12 cellular contexts compared by ENCODE assay signal in genomic region chr13:98022210-98022609, GRCh38.
DNase-seq lines count a peak whose midpoint lies in the region; ATAC-seq, FAIRE-seq and TF ChIP-seq lines count a peak whose summit lies in the region.
"Had no signal": no experiment of that assay in that cellular context is flagged by ENCODE, and none has a peak within 500 bp of the region (broad histone marks: within the 10 kb centered on the region; RNA-seq: fewer than 3 reads in every experiment).

No MANE protein-coding gene starts in this region.

- FAIRE-seq in kidney (lab: Jason Lieb, UNC), result no peak

- CTCF ChIA-PET in A673 (lab: Charles Lee), result interaction anchor here (1.2 kb wide), 1 partner anchor 631 kb away, joined by 3 read pairs; no protein-coding TSS in a partner anchor

- BruUV-seq in A673 (replicated peaks; lab: Mats Ljungman, UMichigan), result TSS peak; percentile 47

- H3K27ac ChIP-seq in A673 (ENCODE audit: low read depth, low read length, poor library complexity, severe bottlenecking), result peak overlapping the region; percentile 60
- H3K27ac ChIP-seq in caudate nucleus (ENCODE audit: low read depth, low read length), result no peak overlapping the region
- no peak overlapping the region for H3K27ac ChIP-seq in kidney (ENCODE audit: low read depth in 2 of 2, low read length in 2 of 2)
- H3K27ac ChIP-seq: BLaER1 treated with 17β-estradiol and CSF1 and Interleukin-3, amounts not matched to agents 10 nM and 100 nM; WERI-Rb-1 had no signal

- H3K9me3 ChIP-seq in A673 (ENCODE audit: low read depth, low read length, poor library complexity, severe bottlenecking), result no peaks in the 10 kb centered on the region
- no peaks in the 10 kb centered on the region for H3K9me3 ChIP-seq in MG63
- no peaks in the 10 kb centered on the region for H3K9me3 ChIP-seq in kidney (ENCODE audit: control insufficient read depth in 1 of 2, low read length in 2 of 2)
- H3K9me3 ChIP-seq in T-helper 17 cell (ENCODE audit: control insufficient read depth, low read length, poor library complexity, severe bottlenecking), result no peaks in the 10 kb centered on the region
- H3K9me3 ChIP-seq: BLaER1 treated with 17β-estradiol and CSF1 and Interleukin-3, amounts not matched to agents 10 nM and 100 nM had no signal

- no peaks in the 10 kb centered on the region for H3K9me3 Mint-ChIP-seq in natural killer cell

- H3K9ac ChIP-seq in kidney (ENCODE audit: low read length in 2 of 2), result no peak overlapping the region
- H3K9ac ChIP-seq: BLaER1 treated with 17β-estradiol and CSF1 and Interleukin-3, amounts not matched to agents 10 nM and 100 nM had no signal

- H3K27me3 Mint-ChIP-seq in natural killer cell (ENCODE audit: low read depth in 2 of 2), result no peaks in the 10 kb centered on the region
- H3K27me3 Mint-ChIP-seq in T-helper 17 cell, result no peaks in the 10 kb centered on the region
- H3K27me3 Mint-ChIP-seq: activated naive CD8-positive, alpha-beta T cell had no signal

- ATAC-seq in left lobe of liver, result peak; percentile 26
- ATAC-seq in natural killer cell, result no peak
- no peak for ATAC-seq in T-helper 17 cell

- intact Hi-C loops in A673 (cut with micrococcal nuclease; ENCODE audit: unreplicated experiment), result loop anchor here (5.0 to 10.0 kb wide), 3 partner anchors 40 to 823 kb away; no protein-coding TSS in a partner anchor
- intact Hi-C loops in kidney (cut with DNase I), result no loop called here
- intact Hi-C loops in natural killer cell (cut with micrococcal nuclease), result no loop called here

- H3K27ac Mint-ChIP-seq in natural killer cell, result no peak overlapping the region
- H3K27ac Mint-ChIP-seq in T-helper 17 cell, result no peak overlapping the region
- H3K27ac Mint-ChIP-seq: activated naive CD8-positive, alpha-beta T cell had no signal

- TF ChIP-seq CTCF in A673 (conservative IDR thresholded peaks at IDR 0.05; ENCODE audit: low read depth, low read length) (no peak), kidney (IDR thresholded peaks at IDR 0.05; ENCODE audit: borderline replicate concordance, extremely low read depth, insufficient read depth) (no peak), natural killer cell (IDR thresholded peaks at IDR 0.05) (no peak)

- POLR2A ChIA-PET in A673 (lab: Charles Lee; ENCODE audit: low non-redundant PET), result no interaction called here

- H3K4me1 ChIP-seq in A673 (ENCODE audit: insufficient read depth, low read length, poor library complexity, severe bottlenecking) (peaks cover 41% of the 10 kb centered on the region), kidney (ENCODE audit: control insufficient read depth in 1 of 2, insufficient read depth in 1 of 2, low read depth in 1 of 2, low read length in 2 of 2) (peaks cover 0 to 3% of the 10 kb centered on the region in 2 donors)
- H3K4me1 ChIP-seq: BLaER1 treated with 17β-estradiol and CSF1 and Interleukin-3, amounts not matched to agents 10 nM and 100 nM had no signal

- H3K4me3 ChIP-seq in A673 (ENCODE audit: low read depth, low read length, poor library complexity, severe bottlenecking) (no peak overlapping the region), MG63 (no peak overlapping the region), kidney (ENCODE audit: low read length in 2 of 2) (no peak overlapping the region)
- H3K4me3 ChIP-seq: BLaER1 treated with 17β-estradiol and CSF1 and Interleukin-3, amounts not matched to agents 10 nM and 100 nM had no signal

- H3K4me3 Mint-ChIP-seq in natural killer cell (no peak overlapping the region), T-helper 17 cell (no peak overlapping the region)
- H3K4me3 Mint-ChIP-seq: activated naive CD8-positive, alpha-beta T cell had no signal

- H3K4me1 Mint-ChIP-seq in natural killer cell (no peaks in the 10 kb centered on the region), T-helper 17 cell (no peaks in the 10 kb centered on the region)

- H3K36me3 Mint-ChIP-seq in natural killer cell, result peaks cover 15% of the 10 kb centered on the region
- peaks cover 6% of the 10 kb centered on the region for H3K36me3 Mint-ChIP-seq in T-helper 17 cell (ENCODE audit: low read depth)

- DNase-seq in A673 (ENCODE audit: low spot score) (peak; percentile 80), MG63 (peak; percentile 68), caudate nucleus (lab: John Stamatoyannopoulos, UW) (peak in 35 of 61 donors; percentile 2 to 62 (median 16)), left lobe of liver (ENCODE audit: low spot score) (no peak), kidney (no peak), natural killer cell (no peak), T-helper 17 cell (no peak)
- no peak for DNase-seq in activated CD4-positive, alpha-beta T cell treated with anti-CD3 and anti-CD28 coated beads, Interleukin-2, amount 50 U/mL, for 48 hours
- DNase-seq: NCI-H69, WERI-Rb-1 had no signal

- H3K27me3 ChIP-seq in A673 (replicated peaks; ENCODE audit: insufficient read depth, low read depth, low read length, poor library complexity) (no peaks in the 10 kb centered on the region), MG63 (no peaks in the 10 kb centered on the region)
- H3K27me3 ChIP-seq: BLaER1 treated with 17β-estradiol and CSF1 and Interleukin-3, amounts not matched to agents 10 nM and 100 nM had no signal

- peaks cover 77% of the 10 kb centered on the region for H3K36me3 ChIP-seq in A673 (ENCODE audit: insufficient read depth, low read length, poor library complexity, severe bottlenecking)
- peaks cover 72% of the 10 kb centered on the region for H3K36me3 ChIP-seq in MG63
- H3K36me3 ChIP-seq in kidney (ENCODE audit: control insufficient read depth in 1 of 2, insufficient read depth in 2 of 2, low read length in 2 of 2), result peaks cover 26 to 30% of the 10 kb centered on the region in 2 donors

Comparison
In these comparisons a context has a peak if more than half of its experiments do, and no peak if none do; other contexts are left out.
1. DNase-seq: peak in A673 (single experiment), MG63 (single experiment) and caudate nucleus (35 of 61); none in left lobe of liver (single experiment), kidney (single experiment), activated CD4-positive, alpha-beta T cell treated with anti-CD3 and anti-CD28 coated beads, Interleukin-2, amount 50 U/mL, for 48 hours (0 of 2), natural killer cell (single experiment) and T-helper 17 cell (0 of 3).